14 cellular contexts compared by ENCODE assay signal in the genomic region with DNA sequence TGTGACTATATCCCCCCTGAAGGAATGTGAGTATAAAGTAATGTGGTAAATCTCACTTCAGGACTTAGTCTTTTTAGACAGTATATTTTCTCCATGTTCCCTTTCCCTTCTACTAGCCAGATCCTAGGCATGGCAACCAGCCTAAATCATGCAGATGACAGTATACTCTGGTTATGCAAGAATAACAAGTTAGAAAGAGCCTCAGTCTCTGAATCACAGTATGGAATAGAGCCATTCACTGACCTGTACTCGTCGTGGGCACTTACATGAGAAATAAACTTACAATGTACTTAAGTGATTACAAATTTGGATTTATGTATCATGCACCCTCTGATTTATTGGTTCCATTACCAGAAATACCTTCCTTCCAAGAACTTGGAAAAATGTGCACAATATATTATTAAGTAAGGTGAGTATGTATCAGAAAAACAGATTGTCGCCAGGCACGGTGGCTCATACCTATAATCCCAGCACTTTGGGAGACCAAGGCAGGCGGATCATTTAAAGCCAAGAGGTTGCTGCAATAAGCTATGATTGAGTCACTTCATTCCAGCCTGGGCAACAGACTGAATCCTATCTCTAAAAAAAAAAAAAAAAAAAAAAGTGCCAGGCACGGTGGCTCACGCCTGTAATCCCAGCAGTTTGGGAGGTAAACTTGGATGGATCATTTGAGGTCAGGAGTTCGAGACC. TPM values are rescaled to one million over a fixed set of nuclear protein-coding genes. Genes with fewer than 3 reads are reported as not detected.
DNase-seq lines count a peak whose midpoint lies in the region; ATAC-seq and TF ChIP-seq lines count a peak whose summit lies in the region.
"Had no signal": no experiment of that assay in that cellular context is flagged by ENCODE, and none has a peak within 500 bp of the region (broad histone marks: within the 10 kb centered on the region; RNA-seq: fewer than 3 reads in every experiment).

No MANE protein-coding gene starts in this region.

- H3K4me3 ChIP-seq in AG04449 (ENCODE audit: low read depth, low read length) (no peak overlapping the region), brain microvascular endothelial cell (ENCODE audit: low read depth, low read length) (no peak overlapping the region)
- H3K4me3 ChIP-seq: tibial artery had no signal

- in situ Hi-C loops in brain microvascular endothelial cell (cut with HindIII; ENCODE audit: low pct_ligation_motif_present, low sequenced_read_pairs) (no loop called here), G401 (cut with HindIII; ENCODE audit: low sequenced_read_pairs) (no loop called here)

- no peak for TF ChIP-seq CTCF in AG04449 (IDR thresholded peaks at IDR 0.05; ENCODE audit: insufficient read depth, low read length, missing control alignments)
- no peak for TF ChIP-seq CTCF in brain microvascular endothelial cell (IDR thresholded peaks at IDR 0.05; ENCODE audit: low read depth, low read length, missing control alignments)

- no peak for ATAC-seq in GM21825 (IDR thresholded peaks at IDR 0.05; ENCODE audit: unreplicated experiment)

- DNase-seq in AG04449 (ENCODE audit: low read depth, low spot score) (peak; percentile 70), HS-5 (ENCODE audit: low read depth) (peak; percentile 60), brain microvascular endothelial cell (peak; percentile 78), hepatic stellate cell (ENCODE audit: low spot score) (peak; percentile 73), G401 (ENCODE audit: low spot score) (no peak), DMS 273 treated with DMSO at 0.1 percent for 48 hours (lab: John Stamatoyannopoulos, UW) (no peak), NCI-H2081 treated with DMSO at 0.1 percent for 48 hours (lab: John Stamatoyannopoulos, UW) (no peak)
- DNase-seq: activated gamma-delta T cell treated with Interleukin-2 at 50 U/mL for 16 hours; caudate nucleus; NCI-H2171; occipital lobe; stimulated activated CD4-positive, alpha-beta T cell treated with anti-CD3 and anti-CD28 coated beads, Interleukin-15, amount 100 ng/mL, for 24 hours; tibial artery had no signal

- H3K36me3 ChIP-seq in brain microvascular endothelial cell (replicated peaks) = no peaks in the 10 kb centered on the region
- H3K36me3 ChIP-seq: tibial artery had no signal

- H3K27me3 ChIP-seq in brain microvascular endothelial cell (replicated peaks) = no peaks in the 10 kb centered on the region
- H3K27me3 ChIP-seq: tibial artery had no signal

- CTCF ChIA-PET in AG04449 (lab: Yijun Ruan, JAX) = interaction anchor here (1.2 to 1.6 kb wide), 3 partner anchors 9 to 408 kb away, joined by 3 to 5 read pairs (median 4); no protein-coding TSS in a partner anchor

- H3K27ac ChIP-seq in brain microvascular endothelial cell = no peak overlapping the region
- H3K27ac ChIP-seq: tibial artery had no signal

- POLR2A ChIA-PET in AG04449 (lab: Yijun Ruan, JAX) = no interaction called here

RNA-seq across cellular contexts. Expression of a gene that starts 25.1 kb away (rescaled TPM):
- total RNA-seq in G401 (2014; rRNA removed; shearing (Covaris generic)) = 11.1 and 12.1 TPM in 2 replicates

Comparison
In these comparisons a context has a peak if more than half of its experiments do, and no peak if none do; other contexts are left out.
1. DNase-seq: peak in AG04449 (single experiment), HS-5 (single experiment), brain microvascular endothelial cell (single experiment) and hepatic stellate cell (single experiment); none in G401 (single experiment), DMS 273 treated with DMSO at 0.1 percent for 48 hours (single experiment) and NCI-H2081 treated with DMSO at 0.1 percent for 48 hours (single experiment).